In the genomic region with DNA sequence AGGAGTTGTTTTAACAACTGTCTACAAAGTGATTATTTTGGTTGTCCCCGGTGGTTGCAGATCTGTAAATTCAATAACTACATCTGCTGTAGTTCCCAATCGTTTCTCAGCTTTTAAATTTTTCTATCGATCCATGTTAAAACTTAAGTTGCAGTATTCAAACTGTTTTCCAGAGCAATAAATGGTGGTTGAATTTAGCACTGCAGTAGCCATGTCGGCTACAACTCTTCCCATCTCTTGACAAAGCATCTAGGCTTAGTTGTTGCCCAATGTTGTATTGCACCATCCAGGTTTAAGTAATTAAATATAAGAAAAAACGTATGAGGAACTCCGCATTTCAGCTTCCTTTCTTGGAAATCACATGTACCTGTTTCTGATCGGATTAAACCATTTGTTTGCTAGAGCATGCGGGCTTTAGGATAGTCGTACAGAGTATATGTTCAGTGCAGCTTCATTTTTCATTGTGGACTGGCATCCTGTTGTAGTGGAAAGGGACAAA, we compare ENCODE assay signal across 8 cellular contexts. TPM values are rescaled to one million over a fixed set of nuclear protein-coding genes. Genes with fewer than 3 reads are reported as not detected.
DNase-seq lines count a peak whose midpoint lies in the region; ATAC-seq and TF ChIP-seq lines count a peak whose summit lies in the region.

No MANE protein-coding gene starts in this region.

- TF ChIP-seq EP300 in ovary (IDR thresholded peaks at IDR 0.05): no peak

- intact Hi-C loops in ovary (cut with DNase I): no loop called here

- 15 to 21% (median 17%) methylated on average over 9 of the region's 9 CpGs for WGBS in ovary, 3 donors

- DNase-seq in NCI-H510A treated with DMSO at 0.1 percent for 48 hours (lab: John Stamatoyannopoulos, UW) (peak; percentile 60), NCI-H510A (lab: John Stamatoyannopoulos, UW) (no peak), Peyer's patch (no peak), epithelial cell of prostate (ENCODE audit: low read depth, low spot score) (no peak), ovary (no peak), HPDE6-E6E7 (ENCODE audit: extremely low spot score) (no peak)

- TF ChIP-seq POLR2A in Peyer's patch (IDR thresholded peaks at IDR 0.05) (no peak), ovary (IDR thresholded peaks at IDR 0.05) (no peak)

- ATAC-seq in HG02571 (IDR thresholded peaks at IDR 0.05; ENCODE audit: unreplicated experiment) (no peak), HG02642 (IDR thresholded peaks at IDR 0.05; ENCODE audit: poor library complexity, unreplicated experiment) (no peak)

- H3K27ac ChIP-seq in Peyer's patch (peak overlapping the region; percentile 79 to 95 (median 88)), epithelial cell of prostate (peak overlapping the region; percentile 81), ovary (peak overlapping the region in 1 of 2 donors; percentile 82)

- H3K4me3 ChIP-seq in Peyer's patch (peak overlapping the region; percentile 74 to 94 (median 86)), ovary (peak overlapping the region; percentile 59)

- peak in 3 of 6 experiments; percentile 17 to 36 (median 35) for TF ChIP-seq CTCF in Peyer's patch (IDR thresholded peaks at IDR 0.05)
- no peak for TF ChIP-seq CTCF in ovary (IDR thresholded peaks at IDR 0.05)

- H3K4me1 ChIP-seq in Peyer's patch: peaks cover 0 to 31% (median 7%) of the 10 kb centered on the region in 4 donors
- peaks cover 3% of the 10 kb centered on the region for H3K4me1 ChIP-seq in ovary (ENCODE audit: insufficient read depth)

- no peaks in the 10 kb centered on the region for H3K36me3 ChIP-seq in Peyer's patch
- H3K36me3 ChIP-seq in ovary: no peaks in the 10 kb centered on the region

- H3K27me3 ChIP-seq in Peyer's patch (no peaks in the 10 kb centered on the region), ovary (no peaks in the 10 kb centered on the region)

- H3K9me3 ChIP-seq in Peyer's patch (no peaks in the 10 kb centered on the region), ovary (no peaks in the 10 kb centered on the region)

RNA-seq across cellular contexts. Expression of a gene that starts 1.0 kb away (rescaled TPM):
- 10 to 100 TPM; 19.8 to 77.8 (median 47.0) TPM for total RNA-seq in Peyer's patch
- 10 to 100 TPM; 24.6 to 51.8 (median 36.0) TPM for total RNA-seq in ovary
- polyA plus RNA-seq in ovary: 10 to 100 TPM; 37.5 to 51.7 TPM

RNA-seq across cellular contexts. Expression of a gene that starts 27.7 kb away (rescaled TPM):
- total RNA-seq in Peyer's patch (10 to 100 TPM; 26.6 to 96.6 (median 38.3) TPM), ovary (10 to 100 TPM; 19.0 to 31.9 (median 23.4) TPM)
- 10 to 100 TPM; 15.4 to 26.2 TPM for polyA plus RNA-seq in ovary
